24 cellular contexts compared by ENCODE assay signal in the genomic region with DNA sequence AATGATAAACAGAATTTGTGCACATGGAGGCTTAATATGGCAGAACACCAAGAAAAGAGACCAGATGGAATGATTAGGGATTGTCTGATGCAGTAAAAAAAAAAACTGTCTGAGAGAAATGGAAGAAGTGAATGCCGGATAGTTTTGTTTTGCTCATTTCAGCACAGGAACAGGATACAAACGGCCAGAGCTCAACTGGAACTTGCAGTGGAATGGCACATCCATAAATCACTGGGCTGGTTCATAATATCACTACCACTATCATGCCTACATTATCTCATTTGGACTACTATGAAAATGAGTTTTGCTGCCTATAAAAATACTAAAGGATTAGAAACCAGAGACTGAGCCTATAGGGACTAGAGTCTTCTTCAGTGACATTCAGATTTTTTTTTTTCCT.
"Had no signal": no experiment of that assay in that cellular context is flagged by ENCODE, and none has a peak within 500 bp of the region (broad histone marks: within the 10 kb centered on the region; RNA-seq: fewer than 3 reads in every experiment).

No MANE protein-coding gene starts in this region.

- H3K9me3 Mint-ChIP-seq: activated CD4-positive, alpha-beta memory T cell treated with anti-CD3 and anti-CD28 coated beads for 36 hours; activated CD4-positive, alpha-beta T cell treated with anti-CD3 and anti-CD28 coated beads, Interleukin-2, amount 10 ng/mL, durations not matched to agents 24 days and 14 days; activated naive CD4-positive, alpha-beta T cell treated with anti-CD3 and anti-CD28 coated beads for 36 hours; activated T-helper 1 cell treated with anti-CD3 and anti-CD28 coated beads, Interleukin-12 subunit alpha, Interleukin-12 subunit beta, Interleukin-2, Interleukin-4 antibody, amounts not matched to agents 30 ng/mL and 10 ng/mL and 1 ng/mL, durations not matched to agents 14 hours and 24 hours and 36 hours had no signal

- H3K27ac Mint-ChIP-seq: activated CD4-positive, alpha-beta memory T cell treated with anti-CD3 and anti-CD28 coated beads for 36 hours; activated CD4-positive, alpha-beta T cell treated with anti-CD3 and anti-CD28 coated beads, Interleukin-2, amount 10 ng/mL, durations not matched to agents 24 days and 14 days; activated naive CD4-positive, alpha-beta T cell treated with anti-CD3 and anti-CD28 coated beads for 36 hours; activated T-helper 1 cell treated with anti-CD3 and anti-CD28 coated beads, Interleukin-12 subunit alpha, Interleukin-12 subunit beta, Interleukin-2, Interleukin-4 antibody, amounts not matched to agents 30 ng/mL and 10 ng/mL and 1 ng/mL, durations not matched to agents 14 hours and 24 hours and 36 hours; progenitor cell of endocrine pancreas; T-helper 17 cell had no signal

- DNase-seq: activated CD4-positive, alpha-beta memory T cell treated with anti-CD3 and anti-CD28 coated beads for 36 hours; activated CD4-positive, alpha-beta T cell treated with anti-CD3 and anti-CD28 coated beads, Interleukin-2, amount 10 ng/mL, durations not matched to agents 24 days and 14 days; activated CD4-positive, CD25-positive, alpha-beta regulatory T cell treated with anti-CD3 and anti-CD28 coated beads, Interleukin-2, amount 50 U/mL, for 72 hours; activated CD8-positive, alpha-beta memory T cell treated with anti-CD3 and anti-CD28 coated beads, Interleukin-2, amount 50 U/mL, for 4 hours; activated effector memory CD4-positive, alpha-beta T cell treated with anti-CD3 and anti-CD28 coated beads, Interleukin-2, amount 50 U/mL, for 16 hours; activated naive CD4-positive, alpha-beta T cell treated with anti-CD3 and anti-CD28 coated beads for 36 hours; activated T-cell treated with anti-CD3 and anti-CD28 coated beads, Interleukin-2, amount 50 U/mL, for 1 hour; anterior cingulate cortex; caudate nucleus; esophagus squamous epithelium; left ventricle myocardium inferior; ovary; stimulated activated CD4-positive, alpha-beta T cell treated with anti-CD3 and anti-CD28 coated beads, Interleukin-12 subunit alpha, Interleukin-12 subunit beta, amount 100 ng/mL, for 4 hours; stimulated activated CD4-positive, alpha-beta T cell treated with anti-CD3 and anti-CD28 coated beads, Interleukin-4, amount 100 ng/mL, for 1 hour; stomach; SW 1271; T-helper 17 cell; T1000; thyroid gland; upper lobe of left lung; WERI-Rb-1 had no signal

- H3K27me3 Mint-ChIP-seq: activated CD4-positive, alpha-beta memory T cell treated with anti-CD3 and anti-CD28 coated beads for 36 hours; activated CD4-positive, alpha-beta T cell treated with anti-CD3 and anti-CD28 coated beads, Interleukin-2, amount 10 ng/mL, durations not matched to agents 24 days and 14 days; progenitor cell of endocrine pancreas; T-helper 17 cell had no signal

- H3K4me3 Mint-ChIP-seq: activated CD4-positive, alpha-beta memory T cell treated with anti-CD3 and anti-CD28 coated beads for 36 hours; activated CD4-positive, alpha-beta T cell treated with anti-CD3 and anti-CD28 coated beads, Interleukin-2, amount 10 ng/mL, durations not matched to agents 24 days and 14 days; activated naive CD4-positive, alpha-beta T cell treated with anti-CD3 and anti-CD28 coated beads for 36 hours; activated T-helper 1 cell treated with anti-CD3 and anti-CD28 coated beads, Interleukin-12 subunit alpha, Interleukin-12 subunit beta, Interleukin-2, Interleukin-4 antibody, amounts not matched to agents 30 ng/mL and 10 ng/mL and 1 ng/mL, durations not matched to agents 14 hours and 24 hours and 36 hours; T-helper 17 cell had no signal

- ATAC-seq: sciatic nerve, T-helper 17 cell had no signal
